In genomic region chr1:228735871-228736586, GRCh38 we compare ENCODE assay signal across 8 cellular contexts. TPM values are rescaled to one million over a fixed set of nuclear protein-coding genes. Genes with fewer than 3 reads are reported as not detected.
DNase-seq lines count a peak whose midpoint lies in the region; ATAC-seq and TF ChIP-seq lines count a peak whose summit lies in the region.

No MANE protein-coding gene starts in this region.

- peaks cover 54% of the 10 kb centered on the region for H3K4me1 Mint-ChIP-seq in brain

- peaks cover 0 to 18% (median 5%) of the 10 kb centered on the region in 4 donors for H3K4me1 ChIP-seq in Peyer's patch
- H3K4me1 ChIP-seq in smooth muscle cell (ENCODE audit: low read depth): peaks cover 20% of the 10 kb centered on the region

- 1% methylated on average over 60 of the region's 60 CpGs for WGBS in smooth muscle cell (ENCODE audit: low lambda C conversion rate)

- peaks cover 15% of the 10 kb centered on the region for H3F3A ChIP-seq in smooth muscle cell (ENCODE audit: low read depth)

- peak; percentile 45 for DNase-seq in 8988T
- peak in 2 of 3 donors; percentile 77 for DNase-seq in Peyer's patch
- DNase-seq in iris pigment epithelial cell (ENCODE audit: low read depth): peak; percentile 39
- DNase-seq in smooth muscle cell (lab: John Stamatoyannopoulos, UW; ENCODE audit: unreplicated experiment): no peak

- H3K27ac ChIP-seq in Peyer's patch (peak overlapping the region; percentile 66 to 97 (median 95)), smooth muscle cell (ENCODE audit: low read depth) (peak overlapping the region; percentile 60)

- ATAC-seq in GM19025 (IDR thresholded peaks at IDR 0.05; ENCODE audit: low read depth, unreplicated experiment): peak; percentile 17
- no peak for ATAC-seq in HG02852 (IDR thresholded peaks at IDR 0.05; ENCODE audit: unreplicated experiment)
- ATAC-seq in HG03469 (IDR thresholded peaks at IDR 0.05; ENCODE audit: unreplicated experiment): no peak

- H3K9me3 ChIP-seq in Peyer's patch: no peaks in the 10 kb centered on the region
- H3K9me3 ChIP-seq in smooth muscle cell (replicated peaks; ENCODE audit: low read depth): no peaks in the 10 kb centered on the region

- TF ChIP-seq POLR2A in Peyer's patch (IDR thresholded peaks at IDR 0.05): peak; percentile 39 to 62

- H3K36me3 Mint-ChIP-seq in brain: peaks cover 32% of the 10 kb centered on the region

- peak overlapping the region; percentile 73 to 95 (median 88) for H3K27ac Mint-ChIP-seq in brain

- H3K36me3 ChIP-seq in Peyer's patch (peaks cover 0 to 16% (median 0%) of the 10 kb centered on the region in 3 donors), smooth muscle cell (ENCODE audit: low read depth) (no peaks in the 10 kb centered on the region)

- peak overlapping the region; percentile 92 to 99 (median 97) for H3K4me3 Mint-ChIP-seq in brain

- H3K27me3 Mint-ChIP-seq in brain: peaks cover 12% of the 10 kb centered on the region

- H4K20me1 ChIP-seq in smooth muscle cell (ENCODE audit: low read depth): peaks cover 42% of the 10 kb centered on the region

- no peak overlapping the region for H2AFZ ChIP-seq in smooth muscle cell (ENCODE audit: low read depth)

- H3K9me3 Mint-ChIP-seq in brain: no peaks in the 10 kb centered on the region

- H3K27me3 ChIP-seq in Peyer's patch: no peaks in the 10 kb centered on the region
- no peaks in the 10 kb centered on the region for H3K27me3 ChIP-seq in smooth muscle cell (ENCODE audit: low read depth)

- H3K79me2 ChIP-seq in smooth muscle cell (ENCODE audit: low read depth): peaks cover 58% of the 10 kb centered on the region

- TF ChIP-seq CTCF in Peyer's patch (IDR thresholded peaks at IDR 0.05): no peak
- TF ChIP-seq CTCF in brain (conservative IDR thresholded peaks at IDR 0.05): no peak
- no peak for TF ChIP-seq CTCF in smooth muscle cell (IDR thresholded peaks at IDR 0.05; ENCODE audit: borderline replicate concordance, insufficient read depth, poor library complexity, severe bottlenecking)

- peak overlapping the region; percentile 53 to 87 (median 74) for H3K4me3 ChIP-seq in Peyer's patch
- H3K4me3 ChIP-seq in smooth muscle cell: peak overlapping the region; percentile 69

- peak overlapping the region; percentile 91 for H3K4me2 ChIP-seq in smooth muscle cell

- peak overlapping the region; percentile 77 for H3K9ac ChIP-seq in smooth muscle cell (ENCODE audit: low read depth)

RNA-seq across cellular contexts. Expression of gene RHOU, which starts 0.8 kb away (rescaled TPM):
- total RNA-seq in Peyer's patch (10 to 100 TPM; 14.0 to 62.0 (median 42.1) TPM), smooth muscle cell (50.6 and 65.0 TPM in 2 replicates)
- polyA plus RNA-seq in brain (ENCODE audit: insufficient read depth, low read depth, low replicate concordance) (18.4 TPM), smooth muscle cell (25.8 and 29.8 TPM in 2 replicates)
